Comparison of ENCODE assay signal across 14 cellular contexts in the genomic region with DNA sequence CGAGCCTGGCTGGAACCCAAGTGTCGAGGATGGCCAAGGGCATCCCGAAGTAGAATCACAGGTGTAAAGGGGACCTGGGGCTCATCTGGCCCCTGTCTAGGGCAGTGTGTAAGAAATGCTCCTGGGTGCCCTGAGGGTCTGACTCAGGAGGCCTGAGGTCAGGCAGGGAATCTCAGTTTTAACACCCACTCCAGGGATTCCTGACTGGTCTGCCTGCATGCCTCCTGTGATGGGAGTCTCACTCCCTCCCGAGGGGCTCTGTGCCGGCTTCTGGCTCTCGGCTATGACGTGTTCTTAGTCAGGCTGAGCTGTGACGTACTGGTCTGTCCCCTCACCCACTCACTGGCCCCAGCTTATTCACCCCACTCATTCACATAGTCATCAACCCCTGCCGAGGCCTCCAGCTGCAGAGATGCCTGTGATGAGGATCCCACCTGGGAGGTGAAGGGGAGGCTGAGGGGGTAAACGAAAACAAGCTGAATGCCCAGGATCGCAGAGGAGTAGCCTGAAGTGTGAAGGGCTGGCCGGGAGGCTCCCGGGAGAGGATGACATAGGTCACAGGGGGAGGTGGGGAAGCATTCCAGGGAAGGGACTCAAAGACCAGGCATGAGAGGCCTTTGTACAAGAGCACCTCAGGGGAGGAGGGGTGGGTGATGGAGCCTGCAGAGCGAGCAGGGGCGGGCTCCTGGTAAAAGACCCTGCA. TPM values are rescaled to one million over a fixed set of nuclear protein-coding genes. Genes with fewer than 3 reads are reported as not detected.
DNase-seq lines count a peak whose midpoint lies in the region; ATAC-seq and TF ChIP-seq lines count a peak whose summit lies in the region.
"Had no signal": no experiment of that assay in that cellular context is flagged by ENCODE, and none has a peak within 500 bp of the region (broad histone marks: within the 10 kb centered on the region; RNA-seq: fewer than 3 reads in every experiment).

No MANE protein-coding gene starts in this region.

- peaks cover 0 to 30% (median 2%) of the 10 kb centered on the region in 4 donors for H3K4me1 ChIP-seq in Peyer's patch

- H3K4me3 ChIP-seq in Peyer's patch (no peak overlapping the region), skeletal muscle cell (ENCODE audit: low read depth, low read length) (no peak overlapping the region)

- in situ Hi-C loops in GM13977 (cut with MboI; ENCODE audit: low pct_unique_long_range_greater_than_20kb, low sequenced_read_pairs, unreplicated experiment) = no loop called here

- TF ChIP-seq CTCF in Peyer's patch (IDR thresholded peaks at IDR 0.05) = no peak
- no peak for TF ChIP-seq CTCF in GM13977 (IDR thresholded peaks at IDR 0.05; ENCODE audit: extremely low read depth, insufficient read depth, missing control alignments)

- peaks cover 0 to 45% (median 0%) of the 10 kb centered on the region in 3 donors for H3K36me3 ChIP-seq in Peyer's patch

- DNase-seq in ELF-1 (ENCODE audit: low read depth, low spot score) (peak; percentile 76), Peyer's patch (no peak), fibroblast of peridontal ligament (ENCODE audit: extremely low read depth) (peak; percentile 45), skeletal muscle cell (ENCODE audit: low read depth) (peak; percentile 54), GM13977 (ENCODE audit: low spot score) (no peak), NCI-H345 (lab: John Stamatoyannopoulos, UW) (no peak)
- DNase-seq in effector CD8-positive, alpha-beta T cell (lab: John Stamatoyannopoulos, UW) = no peak
- DNase-seq: activated CD8-positive, alpha-beta T cell treated with anti-CD3 and anti-CD28 coated beads, Interleukin-2, amount 10 ng/mL, durations not matched to agents 7 days and 5 days; activated naive CD4-positive, alpha-beta T cell treated with anti-CD3 and anti-CD28 coated beads, Interleukin-2, amount 10 ng/mL, durations not matched to agents 7 days and 5 days; erythroblast; midbrain; MM.1S; NCI-H446 had no signal

- no peak for TF ChIP-seq POLR2A in Peyer's patch (IDR thresholded peaks at IDR 0.05)

- ATAC-seq in GM18873 (IDR thresholded peaks at IDR 0.05; ENCODE audit: low FRiP score, unreplicated experiment) = no peak
- ATAC-seq: activated CD8-positive, alpha-beta T cell treated with anti-CD3 and anti-CD28 coated beads, Interleukin-2, amount 10 ng/mL, durations not matched to agents 7 days and 5 days had no signal

- no peaks in the 10 kb centered on the region for H3K9me3 ChIP-seq in Peyer's patch

- peak overlapping the region in 3 of 4 donors; percentile 55 to 97 (median 95) for H3K27ac ChIP-seq in Peyer's patch

- H3K27me3 ChIP-seq in Peyer's patch = no peaks in the 10 kb centered on the region

RNA-seq across cellular contexts. Expression of a gene that starts 23.7 kb away (rescaled TPM):
- 10 to 100 TPM in 3 of 4 donors, 1 to 10 TPM in 1; 9.9 to 48.4 (median 37.4) TPM for total RNA-seq in Peyer's patch

RNA-seq across cellular contexts. Expression of a gene that starts 28.9 kb away (rescaled TPM):
- not detected for total RNA-seq in Peyer's patch
- total RNA-seq: activated CD8-positive, alpha-beta T cell treated with anti-CD3 and anti-CD28 coated beads, Interleukin-2, amount 10 ng/mL, durations not matched to agents 7 days and 5 days had no signal

Comparison
In these comparisons a context has a peak if more than half of its experiments do, and no peak if none do; other contexts are left out.
1. DNase-seq: peak in ELF-1 (single experiment), fibroblast of peridontal ligament (single experiment) and skeletal muscle cell (single experiment); none in Peyer's patch (0 of 3), GM13977 (single experiment), NCI-H345 (single experiment) and effector CD8-positive, alpha-beta T cell (single experiment).